ENCODE assay signal across 26 cellular contexts in genomic region chr6:116563830-116564229, GRCh38. TPM values are rescaled to one million over a fixed set of nuclear protein-coding genes. Genes with fewer than 3 reads are reported as not detected.
"Had no signal": no experiment of that assay in that cellular context is flagged by ENCODE, and none has a peak within 500 bp of the region (broad histone marks: within the 10 kb centered on the region; RNA-seq: fewer than 3 reads in every experiment).

No MANE protein-coding gene starts in this region.

- H3K27ac ChIP-seq: body of pancreas, Peyer's patch, RWPE1, SJCRH30 had no signal

- DNase-seq: activated CD4-positive, alpha-beta T cell treated with anti-CD3 and anti-CD28 coated beads for 48 hours; activated CD4-positive, alpha-beta T cell treated with anti-CD3 and anti-CD28 coated beads, Interleukin-2, amount 50 U/mL, for 4 hours; activated CD4-positive, CD25-positive, alpha-beta regulatory T cell treated with anti-CD3 and anti-CD28 coated beads, Interleukin-2, amount 50 U/mL, for 72 hours; activated CD8-positive, alpha-beta memory T cell treated with anti-CD3 and anti-CD28 coated beads, Interleukin-2, amount 50 U/mL, for 48 hours; activated CD8-positive, alpha-beta T cell treated with anti-CD3 and anti-CD28 coated beads, Interleukin-2, amount 10 ng/mL, durations not matched to agents 7 days and 5 days; activated effector memory CD4-positive, alpha-beta T cell treated with Interleukin-2 at 50 U/mL for 16 hours; activated naive CD4-positive, alpha-beta T cell; activated naive CD8-positive, alpha-beta T cell treated with anti-CD3 and anti-CD28 coated beads, Interleukin-2, amount 10 ng/mL, durations not matched to agents 7 days and 5 days; activated T-cell treated with anti-CD3 and anti-CD28 coated beads, Interleukin-2, amount 50 U/mL, for 1 hour; aorta; body of pancreas; MM.1S; NCI-H1105 treated with DMSO at 0.1 percent for 48 hours; NCI-H1436 treated with DMSO at 0.1 percent for 48 hours; NCI-H187; NCI-H2081; NCI-H510A treated with DMSO at 0.1 percent for 48 hours; NCI-H69; NK-92 treated with Interleukin-12 subunit alpha and Interleukin-12 subunit beta, amount 100 ng/mL, for 24 hours; OCI-M1; Peyer's patch; Right ventricle myocardium superior; SJCRH30 had no signal

- H3K4me3 ChIP-seq: body of pancreas, Peyer's patch, SJCRH30 had no signal

- H3K9me3 ChIP-seq: body of pancreas, Peyer's patch, SJCRH30 had no signal

- H3K4me1 Mint-ChIP-seq: central memory CD8-positive, alpha-beta T cell had no signal

- H3K4me1 ChIP-seq: Peyer's patch had no signal

- H3K27ac Mint-ChIP-seq: activated CD8-positive, alpha-beta T cell treated with anti-CD3 and anti-CD28 coated beads, Interleukin-2, amount 10 ng/mL, durations not matched to agents 7 days and 5 days; activated naive CD8-positive, alpha-beta T cell treated with anti-CD3 and anti-CD28 coated beads, Interleukin-2, amount 10 ng/mL, durations not matched to agents 7 days and 5 days; T-helper 1 cell treated with Interleukin-12 subunit alpha and Interleukin-12 subunit beta and Interleukin-4 antibody, amounts not matched to agents 30 μg/mL and 1 μg/mL, for 36 hours had no signal

- H3K9me3 Mint-ChIP-seq: activated naive CD8-positive, alpha-beta T cell treated with anti-CD3 and anti-CD28 coated beads, Interleukin-2, amount 10 ng/mL, durations not matched to agents 7 days and 5 days; central memory CD8-positive, alpha-beta T cell; T-helper 1 cell treated with Interleukin-12 subunit alpha and Interleukin-12 subunit beta and Interleukin-4 antibody, amounts not matched to agents 30 μg/mL and 1 μg/mL, for 36 hours had no signal

- H3K27me3 ChIP-seq: Peyer's patch, SJCRH30 had no signal

- H3K36me3 Mint-ChIP-seq: activated naive CD8-positive, alpha-beta T cell treated with anti-CD3 and anti-CD28 coated beads, Interleukin-2, amount 10 ng/mL, durations not matched to agents 7 days and 5 days had no signal

- H3K36me3 ChIP-seq: Peyer's patch, SJCRH30 had no signal

- H3K4me3 Mint-ChIP-seq: activated CD8-positive, alpha-beta T cell treated with anti-CD3 and anti-CD28 coated beads, Interleukin-2, amount 10 ng/mL, durations not matched to agents 7 days and 5 days; activated naive CD8-positive, alpha-beta T cell treated with anti-CD3 and anti-CD28 coated beads, Interleukin-2, amount 10 ng/mL, durations not matched to agents 7 days and 5 days; central memory CD8-positive, alpha-beta T cell; T-helper 1 cell treated with Interleukin-12 subunit alpha and Interleukin-12 subunit beta and Interleukin-4 antibody, amounts not matched to agents 30 μg/mL and 1 μg/mL, for 36 hours had no signal

RNA-seq across cellular contexts. Expression of gene CALHM4, which starts 10.3 kb away (rescaled TPM):
- total RNA-seq: activated CD8-positive, alpha-beta T cell treated with anti-CD3 and anti-CD28 coated beads, Interleukin-2, amount 10 ng/mL, durations not matched to agents 7 days and 5 days; activated naive CD8-positive, alpha-beta T cell treated with anti-CD3 and anti-CD28 coated beads, Interleukin-2, amount 10 ng/mL, durations not matched to agents 7 days and 5 days; aorta; body of pancreas; Peyer's patch; Right ventricle myocardium superior; SJCRH30 had no signal

RNA-seq across cellular contexts. Expression of gene TRAPPC3L, which starts 18.3 kb away (rescaled TPM):
- total RNA-seq: activated CD8-positive, alpha-beta T cell treated with anti-CD3 and anti-CD28 coated beads, Interleukin-2, amount 10 ng/mL, durations not matched to agents 7 days and 5 days; activated naive CD8-positive, alpha-beta T cell treated with anti-CD3 and anti-CD28 coated beads, Interleukin-2, amount 10 ng/mL, durations not matched to agents 7 days and 5 days; body of pancreas; Peyer's patch; SJCRH30 had no signal

RNA-seq across cellular contexts. Expression of gene CALHM5, which starts 52.4 kb away (rescaled TPM):
- total RNA-seq: activated CD8-positive, alpha-beta T cell treated with anti-CD3 and anti-CD28 coated beads, Interleukin-2, amount 10 ng/mL, durations not matched to agents 7 days and 5 days; activated naive CD8-positive, alpha-beta T cell treated with anti-CD3 and anti-CD28 coated beads, Interleukin-2, amount 10 ng/mL, durations not matched to agents 7 days and 5 days had no signal

RNA-seq across cellular contexts. Expression of gene RSPH4A, which starts 52.4 kb away (rescaled TPM):
- total RNA-seq: Right ventricle myocardium superior had no signal
